8 cellular contexts compared by ENCODE assay signal in the genomic region with DNA sequence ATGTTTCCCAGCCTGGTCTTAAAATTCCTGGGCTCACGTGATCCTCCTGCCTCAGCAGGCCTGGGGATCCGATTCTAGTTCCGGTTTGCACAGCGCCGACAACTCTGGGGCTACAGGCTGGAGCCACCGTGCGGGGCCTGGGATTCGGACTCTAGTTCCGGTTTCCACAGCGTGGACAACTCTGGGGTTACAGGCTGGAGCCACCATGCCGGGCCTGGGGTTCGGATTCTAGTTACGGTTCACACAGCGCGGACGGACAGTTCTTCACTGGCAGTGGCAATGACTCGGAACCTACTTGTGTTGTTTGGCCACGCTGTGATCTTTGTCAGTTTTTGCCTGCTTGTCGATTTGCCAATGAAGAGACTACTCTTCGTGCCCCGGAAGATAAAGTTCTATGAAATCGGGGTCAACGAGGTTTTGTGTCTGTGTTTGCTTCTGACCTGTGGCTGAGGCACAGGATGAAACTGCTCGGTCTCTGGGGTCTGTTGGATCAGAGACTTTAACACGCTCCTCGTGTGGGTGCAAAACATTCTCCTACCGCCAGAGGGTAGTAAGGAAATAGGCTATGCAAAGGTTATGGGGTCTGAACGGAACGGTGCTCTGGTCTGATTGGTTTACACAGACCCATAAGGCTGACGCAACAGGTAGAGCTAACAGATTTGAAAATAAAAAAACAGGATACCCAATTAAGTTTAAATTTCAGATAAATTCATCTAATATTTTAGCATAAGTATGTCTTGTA. TPM values are rescaled to one million over a fixed set of nuclear protein-coding genes. Genes with fewer than 3 reads are reported as not detected.
DNase-seq lines count a peak whose midpoint lies in the region; ATAC-seq and TF ChIP-seq lines count a peak whose summit lies in the region.

No MANE protein-coding gene starts in this region.

- H4K20me1 ChIP-seq in smooth muscle cell (ENCODE audit: low read depth), result no peaks in the 10 kb centered on the region

- H3K4me2 ChIP-seq in smooth muscle cell, result no peak overlapping the region

- no peaks in the 10 kb centered on the region for H3K79me2 ChIP-seq in smooth muscle cell (ENCODE audit: low read depth)

- no peaks in the 10 kb centered on the region for H3F3A ChIP-seq in smooth muscle cell (ENCODE audit: low read depth)

- H3K9ac ChIP-seq in smooth muscle cell (ENCODE audit: low read depth), result no peak overlapping the region

- H3K36me3 ChIP-seq in ascending aorta, result no peaks in the 10 kb centered on the region
- H3K36me3 ChIP-seq in smooth muscle cell (ENCODE audit: low read depth), result no peaks in the 10 kb centered on the region

- H3K4me3 ChIP-seq in ascending aorta, result no peak overlapping the region
- no peak overlapping the region for H3K4me3 ChIP-seq in smooth muscle cell

- peak; percentile 9 for DNase-seq in activated T-cell treated with anti-CD3 and anti-CD28 coated beads for 1 hour (ENCODE audit: low read depth)
- no peak for DNase-seq in activated T-cell treated with anti-CD3 and anti-CD28 coated beads, Interleukin-2, amount 50 U/mL, for 1 hour
- peak; percentile 91 for DNase-seq in NCI-H748 (lab: John Stamatoyannopoulos, UW; ENCODE audit: unreplicated experiment)
- peak in 1 of 2 donors; percentile 75 for DNase-seq in ascending aorta (ENCODE audit: low spot score in 2 of 2)
- DNase-seq in hippocampal formation (lab: John Stamatoyannopoulos, UW), result peak; percentile 46 to 58
- no peak for DNase-seq in smooth muscle cell (lab: John Stamatoyannopoulos, UW; ENCODE audit: unreplicated experiment)

- peak; percentile 38 to 61 (median 55) for TF ChIP-seq CTCF in ascending aorta (IDR thresholded peaks at IDR 0.05)
- peak; percentile 39 for TF ChIP-seq CTCF in smooth muscle cell (IDR thresholded peaks at IDR 0.05; ENCODE audit: borderline replicate concordance, insufficient read depth, poor library complexity, severe bottlenecking)

- no peak overlapping the region for H2AFZ ChIP-seq in smooth muscle cell (ENCODE audit: low read depth)

- intact Hi-C loops in ascending aorta (cut with DNase I), result loop anchor here (1.0 kb wide), 1 partner anchor 134 kb away; no protein-coding TSS in a partner anchor

- H3K27ac ChIP-seq in ascending aorta (no peak overlapping the region), smooth muscle cell (ENCODE audit: low read depth) (no peak overlapping the region)

- ATAC-seq in HG03520 (IDR thresholded peaks at IDR 0.05; ENCODE audit: unreplicated experiment) (no peak), GM21360 (IDR thresholded peaks at IDR 0.05; ENCODE audit: unreplicated experiment) (no peak)

- no peaks in the 10 kb centered on the region for H3K27me3 ChIP-seq in ascending aorta
- H3K27me3 ChIP-seq in smooth muscle cell (ENCODE audit: low read depth), result no peaks in the 10 kb centered on the region

- H3K4me1 ChIP-seq in ascending aorta (no peaks in the 10 kb centered on the region), smooth muscle cell (ENCODE audit: low read depth) (no peaks in the 10 kb centered on the region)

- no peaks in the 10 kb centered on the region for H3K9me3 ChIP-seq in ascending aorta
- H3K9me3 ChIP-seq in smooth muscle cell (replicated peaks; ENCODE audit: low read depth), result no peaks in the 10 kb centered on the region

- WGBS in smooth muscle cell (ENCODE audit: low lambda C conversion rate), result 65% methylated on average over 30 of the region's 30 CpGs

RNA-seq across cellular contexts. Expression of gene ZSCAN1, which starts 12.1 kb away (rescaled TPM):
- total RNA-seq in ascending aorta (not detected), smooth muscle cell (1.8 TPM in 1 of 2 replicates, not detected in the other)
- polyA plus RNA-seq in smooth muscle cell, result 0.94 and 1.4 TPM in 2 replicates

RNA-seq across cellular contexts. Expression of gene ZNF606, which starts 19.1 kb away (rescaled TPM):
- total RNA-seq in ascending aorta (1.5 TPM), smooth muscle cell (15.7 and 18.6 TPM in 2 replicates)
- 5.2 and 8.6 TPM in 2 replicates for polyA plus RNA-seq in smooth muscle cell

RNA-seq across cellular contexts. Expression of gene ZNF135, which starts 37.4 kb away (rescaled TPM):
- total RNA-seq in ascending aorta (3.7 TPM), smooth muscle cell (3.7 and 4.8 TPM in 2 replicates)
- 3.2 and 3.6 TPM in 2 replicates for polyA plus RNA-seq in smooth muscle cell

RNA-seq across cellular contexts. Expression of gene C19orf18, which starts 47.4 kb away (rescaled TPM):
- total RNA-seq in ascending aorta (not detected), smooth muscle cell (0.67 TPM in 1 of 2 replicates, not detected in the other)
- polyA plus RNA-seq in smooth muscle cell, result 2.0 and 2.1 TPM in 2 replicates

Comparison
In these comparisons a context has a peak if more than half of its experiments do, and no peak if none do; other contexts are left out.
1. DNase-seq: peak in activated T-cell treated with anti-CD3 and anti-CD28 coated beads for 1 hour (single experiment), NCI-H748 (single experiment) and hippocampal formation (2 of 2); none in activated T-cell treated with anti-CD3 and anti-CD28 coated beads, Interleukin-2, amount 50 U/mL, for 1 hour (single experiment) and smooth muscle cell (single experiment).